9 cellular contexts compared by ENCODE assay signal in the genomic region with DNA sequence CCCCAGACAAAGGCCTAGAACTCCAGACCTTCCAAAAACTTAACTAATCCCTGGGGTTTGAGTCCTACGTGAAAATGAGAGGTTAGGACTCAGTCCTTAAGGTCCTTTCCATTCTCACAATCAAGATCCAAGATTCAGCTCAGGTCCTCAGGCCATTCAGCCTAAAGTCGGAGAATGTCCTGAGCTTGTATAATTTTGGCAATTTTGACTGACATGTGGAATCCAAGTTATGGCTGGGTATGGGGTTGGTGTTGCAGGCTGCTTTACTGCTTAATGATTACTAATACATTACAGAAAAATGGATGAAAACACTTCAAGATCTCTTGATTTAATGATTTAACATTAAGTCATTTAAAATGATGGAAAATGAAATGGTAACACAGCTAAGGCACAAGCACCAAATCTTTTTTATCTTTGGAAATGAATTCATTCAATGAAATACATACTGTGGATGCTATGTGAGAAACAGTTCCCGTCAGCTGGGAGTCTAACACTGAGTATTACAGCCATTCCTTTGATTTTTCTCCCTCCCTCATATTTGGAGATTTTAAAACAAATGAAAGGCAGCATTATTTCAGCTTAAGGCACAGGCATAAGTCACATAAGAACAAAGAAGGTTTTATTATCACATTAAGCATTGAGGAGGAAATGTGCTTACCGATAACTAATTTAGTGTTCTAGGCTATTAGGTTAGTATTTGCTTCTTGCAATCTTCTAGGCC. TPM values are rescaled to one million over a fixed set of nuclear protein-coding genes. Genes with fewer than 3 reads are reported as not detected.
DNase-seq lines count a peak whose midpoint lies in the region; ATAC-seq and TF ChIP-seq lines count a peak whose summit lies in the region.
"Had no signal": no experiment of that assay in that cellular context is flagged by ENCODE, and none has a peak within 500 bp of the region (broad histone marks: within the 10 kb centered on the region; RNA-seq: fewer than 3 reads in every experiment).

No MANE protein-coding gene starts in this region.

- DNase-seq in AG09309 (ENCODE audit: low read depth): no peak
- no peak for DNase-seq in cardiac fibroblast (ENCODE audit: low read depth in 2 of 2)
- DNase-seq in natural killer cell treated with Interleukin-12 subunit alpha and Interleukin-12 subunit beta and Interleukin-15 and Interleukin-18, amount 100 ng/mL, for 72 hours (ENCODE audit: low spot score): no peak
- DNase-seq in T1000 (lab: John Stamatoyannopoulos, UW): no peak
- DNase-seq: occipital lobe had no signal

- peaks cover 5% of the 10 kb centered on the region for H3K4me1 ChIP-seq in KMS-11 (ENCODE audit: low read depth, poor library complexity, severe bottlenecking)

- no peak overlapping the region for H3K9ac ChIP-seq in KMS-11

- H3K36me3 Mint-ChIP-seq in natural killer cell treated with Interleukin-12 subunit alpha and Interleukin-12 subunit beta and Interleukin-15 and Interleukin-18, amount 100 ng/mL, for 72 hours: no peaks in the 10 kb centered on the region

- H3K27me3 ChIP-seq in KMS-11 (ENCODE audit: insufficient read depth, low read depth): no peaks in the 10 kb centered on the region

- TF ChIP-seq CTCF in AG09309 (IDR thresholded peaks at IDR 0.05; ENCODE audit: control insufficient read depth, insufficient read depth, low read depth, low read length, missing control alignments): no peak
- no peak for TF ChIP-seq CTCF in KMS-11 (conservative IDR thresholded peaks at IDR 0.05; ENCODE audit: low read depth, low read length)
- no peak for TF ChIP-seq CTCF in cardiac fibroblast (IDR thresholded peaks at IDR 0.05; ENCODE audit: low read depth, low read length)

- peaks cover 46 to 53% of the 10 kb centered on the region in 2 donors for H3K4me1 Mint-ChIP-seq in natural killer cell treated with Interleukin-12 subunit alpha and Interleukin-12 subunit beta and Interleukin-15 and Interleukin-18, amount 100 ng/mL, for 72 hours (ENCODE audit: low read depth in 2 of 2)

- no peak overlapping the region for H3K27ac ChIP-seq in KMS-11

- no peaks in the 10 kb centered on the region for H3K79me2 ChIP-seq in KMS-11 (ENCODE audit: insufficient read depth, low read depth)

- H2AFZ ChIP-seq in KMS-11 (ENCODE audit: low read depth): no peak overlapping the region

- peak overlapping the region; percentile 69 to 94 for H3K27ac Mint-ChIP-seq in natural killer cell treated with Interleukin-12 subunit alpha and Interleukin-12 subunit beta and Interleukin-15 and Interleukin-18, amount 100 ng/mL, for 72 hours

- no peak for ATAC-seq in natural killer cell treated with Interleukin-12 subunit alpha and Interleukin-12 subunit beta and Interleukin-15 and Interleukin-18, amount 100 ng/mL, for 72 hours
- no peak for ATAC-seq in GM21390 (IDR thresholded peaks at IDR 0.05; ENCODE audit: unreplicated experiment)
- no peak for ATAC-seq in HG03280 (IDR thresholded peaks at IDR 0.05; ENCODE audit: unreplicated experiment)
- ATAC-seq in HG03378 (IDR thresholded peaks at IDR 0.05; ENCODE audit: unreplicated experiment): no peak

- H3K27me3 Mint-ChIP-seq in natural killer cell treated with Interleukin-12 subunit alpha and Interleukin-12 subunit beta and Interleukin-15 and Interleukin-18, amount 100 ng/mL, for 72 hours: no peaks in the 10 kb centered on the region

- H3K4me3 ChIP-seq in AG09309 (ENCODE audit: control insufficient read depth, low read depth, low read length): peak overlapping the region; percentile 89
- no peak overlapping the region for H3K4me3 ChIP-seq in KMS-11 (IDR thresholded peaks at IDR 0.05; ENCODE audit: insufficient read depth, low read depth, low read length)
- H3K4me3 ChIP-seq in cardiac fibroblast (replicated peaks in 1 of 2; ENCODE audit: low read depth in 2 of 2, low read length in 2 of 2): peak overlapping the region; percentile 71 to 78

- H3K4me2 ChIP-seq in KMS-11: peak overlapping the region; percentile 78

- H3K9me3 Mint-ChIP-seq in natural killer cell treated with Interleukin-12 subunit alpha and Interleukin-12 subunit beta and Interleukin-15 and Interleukin-18, amount 100 ng/mL, for 72 hours: no peaks in the 10 kb centered on the region

- H4K20me1 ChIP-seq in KMS-11 (ENCODE audit: insufficient read depth): no peaks in the 10 kb centered on the region

- peak overlapping the region; percentile 99 for H3K4me3 Mint-ChIP-seq in natural killer cell treated with Interleukin-12 subunit alpha and Interleukin-12 subunit beta and Interleukin-15 and Interleukin-18, amount 100 ng/mL, for 72 hours

- no peaks in the 10 kb centered on the region for H3K36me3 ChIP-seq in KMS-11 (ENCODE audit: insufficient read depth)

RNA-seq across cellular contexts. Expression of a gene that starts 1.3 kb away (rescaled TPM):
- 10 to 100 TPM; 10.4 to 14.3 TPM for total RNA-seq in natural killer cell treated with Interleukin-12 subunit alpha and Interleukin-12 subunit beta and Interleukin-15 and Interleukin-18, amount 100 ng/mL, for 72 hours
